8 cellular contexts compared by ENCODE assay signal in the genomic region with DNA sequence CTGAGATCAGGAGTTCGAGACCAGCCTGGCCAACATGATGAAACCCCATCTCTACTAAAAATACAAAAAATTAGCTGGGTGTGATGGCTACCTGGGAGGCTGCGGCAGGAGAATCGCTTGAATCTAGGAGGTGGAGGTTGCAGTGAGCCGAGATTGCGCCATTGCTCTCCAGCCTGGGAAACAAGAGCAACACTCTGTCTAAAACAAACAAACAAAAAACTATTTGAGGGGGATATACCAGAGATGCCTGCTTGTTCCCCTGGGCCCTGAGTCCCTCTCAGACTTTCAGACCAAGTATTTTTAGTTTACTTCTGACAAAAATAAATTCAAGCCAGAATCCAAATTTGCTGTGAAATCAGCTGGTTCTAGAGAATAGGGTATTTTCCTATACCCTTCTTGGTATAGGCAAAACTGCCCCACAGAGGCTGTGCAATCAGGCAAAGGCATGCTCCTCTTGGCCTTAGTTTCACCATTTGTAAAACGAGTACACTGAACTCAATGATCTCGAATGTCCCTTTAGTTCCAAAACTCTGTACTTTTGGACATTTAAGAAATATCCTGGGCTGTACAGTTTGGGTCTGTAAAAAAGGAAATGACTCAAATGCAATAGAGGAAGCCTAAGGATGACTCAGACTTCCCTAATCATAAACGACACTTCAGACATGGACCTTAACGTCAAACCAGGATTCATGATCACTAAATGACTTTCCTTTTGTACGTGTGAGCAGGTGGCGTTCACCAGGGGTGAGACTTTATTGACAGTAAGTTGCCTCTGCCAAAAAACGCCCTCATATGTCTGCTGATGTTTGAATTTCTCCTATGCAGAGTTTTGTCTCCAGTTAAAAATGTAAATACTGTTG. TPM values are rescaled to one million over a fixed set of nuclear protein-coding genes. Genes with fewer than 3 reads are reported as not detected.
DNase-seq lines count a peak whose midpoint lies in the region; ATAC-seq and TF ChIP-seq lines count a peak whose summit lies in the region.

No MANE protein-coding gene starts in this region.

- POLR2A ChIA-PET in T-cell (lab: Charles Lee), result interaction anchor here (0.6 to 1.5 kb wide), 9 partner anchors 16 to 393 kb away, joined by 3 to 8 read pairs (median 4); a partner anchor contains a TSS

- peak overlapping the region; percentile 11 to 52 (median 49) for H3K4me3 Mint-ChIP-seq in T-cell

- intact Hi-C loops in posterior vena cava (cut with DNase I), result no loop called here

- WGBS in lung, 2 donors, result 23 to 33% methylated on average over 12 of the region's 12 CpGs

- H3K27ac Mint-ChIP-seq in T-cell, result peak overlapping the region; percentile 95 to 96

- H3K36me3 Mint-ChIP-seq in T-cell, result peaks cover 23% of the 10 kb centered on the region

- H3K9me3 ChIP-seq in lung (ENCODE audit: control insufficient read depth in 2 of 2, insufficient read depth in 1 of 2, low read length in 1 of 2) (no peaks in the 10 kb centered on the region), stomach smooth muscle (ENCODE audit: control insufficient read depth in 2 of 2, low read length in 2 of 2) (no peaks in the 10 kb centered on the region)

- H3K27ac ChIP-seq in lung (ENCODE audit: low read depth in 1 of 2, low read length in 1 of 2), result peak overlapping the region; percentile 90 to 91
- peak overlapping the region; percentile 32 for H3K27ac ChIP-seq in stomach smooth muscle (ENCODE audit: low read length)

- H3K36me3 ChIP-seq in lung (ENCODE audit: control insufficient read depth in 2 of 2, insufficient read depth in 2 of 2, low read length in 2 of 2) (peaks cover 2% of the 10 kb centered on the region in 2 donors), stomach smooth muscle (ENCODE audit: control insufficient read depth in 2 of 2, insufficient read depth in 2 of 2, low read length in 2 of 2) (peaks cover 2% of the 10 kb centered on the region in 2 donors)

- peaks cover 44 to 67% (median 64%) of the 10 kb centered on the region in 3 donors for H3K4me1 Mint-ChIP-seq in T-cell

- H3K4me1 ChIP-seq in lung (ENCODE audit: control insufficient read depth in 2 of 2, insufficient read depth in 2 of 2, low read length in 2 of 2) (peaks cover 11 to 17% of the 10 kb centered on the region in 2 donors), stomach smooth muscle (ENCODE audit: control insufficient read depth, insufficient read depth, low read length) (peaks cover 14% of the 10 kb centered on the region)

- H3K27me3 ChIP-seq in lung (ENCODE audit: control insufficient read depth, insufficient read depth), result no peaks in the 10 kb centered on the region
- no peaks in the 10 kb centered on the region for H3K27me3 ChIP-seq in stomach smooth muscle (ENCODE audit: control insufficient read depth in 1 of 2, insufficient read depth in 2 of 2, low read length in 2 of 2)

- TF ChIP-seq CTCF in cardiac fibroblast (IDR thresholded peaks at IDR 0.05; ENCODE audit: low read depth, low read length) (no peak), lung (IDR thresholded peaks at IDR 0.05; ENCODE audit: control extremely low read depth, extremely low read depth) (no peak)

- peak overlapping the region in 1 of 2 donors; percentile 21 for H3K4me3 ChIP-seq in cardiac fibroblast (replicated peaks in 1 of 2; ENCODE audit: low read depth in 2 of 2, low read length in 2 of 2)
- no peak overlapping the region for H3K4me3 ChIP-seq in lung
- H3K4me3 ChIP-seq in stomach smooth muscle (ENCODE audit: low read length in 2 of 2), result no peak overlapping the region

- H3K9me3 Mint-ChIP-seq in T-cell, result no peaks in the 10 kb centered on the region

- H3K27me3 Mint-ChIP-seq in T-cell, result no peaks in the 10 kb centered on the region

- ATAC-seq in T-cell (replicated peaks in 1 of 4) (peak; percentile 15 to 46 (median 30)), lung (ENCODE audit: insufficient read depth, low FRiP score) (peak; percentile 65)

- peak in 2 of 3 donors; percentile 39 for DNase-seq in stimulated activated CD4-positive, alpha-beta T cell treated with anti-CD3 and anti-CD28 coated beads, Interleukin-12 subunit alpha, Interleukin-12 subunit beta, amount 100 ng/mL, for 48 hours (ENCODE audit: low read depth in 2 of 3, low spot score in 1 of 3)
- DNase-seq in stimulated activated CD4-positive, alpha-beta T cell treated with anti-CD3 and anti-CD28 coated beads, Interleukin-12 subunit alpha, Interleukin-12 subunit beta, amount 100 ng/mL, for 4 hours, result no peak
- DNase-seq in Kasumi-1 (lab: John Stamatoyannopoulos, UW) (peak; percentile 93 to 94), T-cell (peak in 22 of 34 experiments; percentile 6 to 45 (median 28)), cardiac fibroblast (ENCODE audit: low read depth in 2 of 2) (peak; percentile 95 to 96), lung (ENCODE audit: low spot score) (no peak), posterior vena cava (ENCODE audit: low spot score) (no peak)

- peak overlapping the region in 1 of 2 donors; percentile 23 for H3K9ac ChIP-seq in stomach smooth muscle (ENCODE audit: low read length in 2 of 2)

- CTCF ChIA-PET in T-cell (lab: Charles Lee), result interaction anchor here in 1 of 2 donors (0.6 kb wide), 1 partner anchor 675 kb away, joined by 3 read pairs; no protein-coding TSS in a partner anchor

RNA-seq across cellular contexts. Expression of a gene that starts 16.1 kb away (rescaled TPM):
- total RNA-seq in T-cell (100 to 1,000 TPM; 108 to 158 (median 110) TPM), lung (100 to 1,000 TPM; 133 to 245 TPM), posterior vena cava (100 to 1,000 TPM; 149 to 156 TPM)
- polyA plus RNA-seq in lung, result 100 to 1,000 TPM; 133 to 184 TPM

RNA-seq across cellular contexts. Expression of a gene that starts 33.9 kb away (rescaled TPM):
- total RNA-seq in T-cell (100 to 1,000 TPM; 478 to 731 (median 517) TPM), lung (100 to 1,000 TPM; 293 to 336 TPM), posterior vena cava (100 to 1,000 TPM; 210 to 267 TPM)
- 100 to 1,000 TPM; 109 to 307 TPM for polyA plus RNA-seq in lung

Comparison
In these comparisons a context has a peak if more than half of its experiments do, and no peak if none do; other contexts are left out.
1. DNase-seq: peak in stimulated activated CD4-positive, alpha-beta T cell treated with anti-CD3 and anti-CD28 coated beads, Interleukin-12 subunit alpha, Interleukin-12 subunit beta, amount 100 ng/mL, for 48 hours (2 of 3), Kasumi-1 (2 of 2), T-cell (22 of 34) and cardiac fibroblast (2 of 2); none in stimulated activated CD4-positive, alpha-beta T cell treated with anti-CD3 and anti-CD28 coated beads, Interleukin-12 subunit alpha, Interleukin-12 subunit beta, amount 100 ng/mL, for 4 hours (single experiment), lung (single experiment) and posterior vena cava (single experiment).